8 cellular contexts compared by ENCODE assay signal in genomic region chr1:193104906-193105820, GRCh38. TPM values are rescaled to one million over a fixed set of nuclear protein-coding genes. Genes with fewer than 3 reads are reported as not detected.
DNase-seq lines count a peak whose midpoint lies in the region; ATAC-seq, FAIRE-seq and TF ChIP-seq lines count a peak whose summit lies in the region.

A gene with protein sequence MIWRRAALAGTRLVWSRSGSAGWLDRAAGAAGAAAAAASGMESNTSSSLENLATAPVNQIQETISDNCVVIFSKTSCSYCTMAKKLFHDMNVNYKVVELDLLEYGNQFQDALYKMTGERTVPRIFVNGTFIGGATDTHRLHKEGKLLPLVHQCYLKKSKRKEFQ (minus strand): TSS chr1:193105414. CDS start chr1:193105382, 32 bp downstream.

- H3K36me3 Mint-ChIP-seq in IgD-negative memory B cell (no peaks in the 10 kb centered on the region), naive B cell (peaks cover 0 to 6% of the 10 kb centered on the region in 2 donors)
- peaks cover 5% of the 10 kb centered on the region for H3K36me3 Mint-ChIP-seq in stimulated activated memory B cell treated with anti-CD40 and anti-IgM and Interleukin-4, amounts not matched to agents 10 μg/mL and 1 μg/mL and 100 μg/mL, for 72 hours

- no peaks in the 10 kb centered on the region for H3K27me3 ChIP-seq in esophagus squamous epithelium

- peak within 1 kb of the TSS; percentile 80 to 93 (median 88) for H3K27ac Mint-ChIP-seq in IgD-negative memory B cell
- H3K27ac Mint-ChIP-seq in naive B cell: peak within 1 kb of the TSS; percentile 58 to 97 (median 76)
- peak within 1 kb of the TSS; percentile 81 for H3K27ac Mint-ChIP-seq in stimulated activated memory B cell treated with anti-CD40 and anti-IgM and Interleukin-4, amounts not matched to agents 10 μg/mL and 1 μg/mL and 100 μg/mL, for 72 hours

- peaks cover 7 to 29% (median 8%) of the 10 kb centered on the region in 3 donors for H3K4me1 ChIP-seq in esophagus squamous epithelium

- H3K9me3 Mint-ChIP-seq in IgD-negative memory B cell: no peaks in the 10 kb centered on the region
- H3K9me3 Mint-ChIP-seq in naive B cell: no peaks in the 10 kb centered on the region
- H3K9me3 Mint-ChIP-seq in stimulated activated memory B cell treated with anti-CD40 and anti-IgM and Interleukin-4, amounts not matched to agents 10 μg/mL and 1 μg/mL and 100 μg/mL, for 72 hours: no peaks in the 10 kb centered on the region

- H3K4me1 Mint-ChIP-seq in IgD-negative memory B cell (peaks cover 12 to 17% (median 17%) of the 10 kb centered on the region in 3 donors), naive B cell (peaks cover 19 to 25% (median 20%) of the 10 kb centered on the region in 3 donors)
- H3K4me1 Mint-ChIP-seq in stimulated activated memory B cell treated with anti-CD40 and anti-IgM and Interleukin-4, amounts not matched to agents 10 μg/mL and 1 μg/mL and 100 μg/mL, for 72 hours: peaks cover 25% of the 10 kb centered on the region

- TF ChIP-seq POLR2A in esophagus squamous epithelium (IDR thresholded peaks at IDR 0.05): peak in 3 of 4 donors; percentile 35 to 85 (median 78)

- H3K4me3 Mint-ChIP-seq in IgD-negative memory B cell: peak within 1 kb of the TSS; percentile 93 to 98 (median 96)
- H3K4me3 Mint-ChIP-seq in naive B cell: peak within 1 kb of the TSS; percentile 87 to 97 (median 95)
- H3K4me3 Mint-ChIP-seq in stimulated activated memory B cell treated with anti-CD40 and anti-IgM and Interleukin-4, amounts not matched to agents 10 μg/mL and 1 μg/mL and 100 μg/mL, for 72 hours: peak within 1 kb of the TSS; percentile 89

- H3K27ac ChIP-seq in esophagus squamous epithelium: peak within 1 kb of the TSS; percentile 89 to 98 (median 94)

- TF ChIP-seq CTCF in esophagus squamous epithelium (IDR thresholded peaks at IDR 0.05): peak in 1 of 6 experiments; percentile 11

- peak within 1 kb of the TSS; percentile 69 to 88 (median 80) for H3K4me3 ChIP-seq in esophagus squamous epithelium

- intact Hi-C loops in esophagus squamous epithelium (cut with DNase I): no loop called here

- peaks cover 0 to 8% (median 0%) of the 10 kb centered on the region in 3 donors for H3K36me3 ChIP-seq in esophagus squamous epithelium

- no peak for FAIRE-seq in RCC 7860 (lab: Jason Lieb, UNC)

- ATAC-seq in GM21576 (IDR thresholded peaks at IDR 0.05; ENCODE audit: unreplicated experiment) (peak; percentile 91), naive B cell (ENCODE audit: low read depth in 2 of 2) (peak; percentile 85 to 86)
- ATAC-seq in stimulated activated memory B cell treated with anti-CD40 and anti-IgM and Interleukin-4, amounts not matched to agents 10 μg/mL and 1 μg/mL and 100 μg/mL, for 72 hours: peak; percentile 93

- H3K27me3 Mint-ChIP-seq in IgD-negative memory B cell: no peaks in the 10 kb centered on the region
- peaks cover 0 to 4% (median 0%) of the 10 kb centered on the region in 3 donors for H3K27me3 Mint-ChIP-seq in naive B cell
- H3K27me3 Mint-ChIP-seq in stimulated activated memory B cell treated with anti-CD40 and anti-IgM and Interleukin-4, amounts not matched to agents 10 μg/mL and 1 μg/mL and 100 μg/mL, for 72 hours: no peaks in the 10 kb centered on the region

- 0 to 1% methylated on average over 3 to 31 of the region's 73 CpGs for WGBS in esophagus squamous epithelium, 2 donors

- DNase-seq in DMS79 treated with DMSO at 0.1 percent for 48 hours (lab: John Stamatoyannopoulos, UW): peak; percentile 50
- DNase-seq in RCC 7860 (ENCODE audit: low spot score): peak; percentile 79
- DNase-seq in activated T-helper 1 cell treated with Interleukin-2 at 50 U/mL for 16 hours (ENCODE audit: low read depth): peak; percentile 47
- no peak for DNase-seq in esophagus squamous epithelium (lab: John Stamatoyannopoulos, UW)
- DNase-seq in naive B cell: peak; percentile 39

- no peaks in the 10 kb centered on the region for H3K9me3 ChIP-seq in esophagus squamous epithelium

RNA-seq across cellular contexts. Expression of the gene that starts here (rescaled TPM):
- 17.2 TPM for polyA plus RNA-seq in IgD-negative memory B cell
- 10 to 100 TPM in 2 of 4 donors, 1 to 10 TPM in 2; 2.3 to 19.9 (median 11.8) TPM for total RNA-seq in esophagus squamous epithelium
- 10 to 100 TPM in 2 of 6 donors, 1 to 10 TPM in 4; 5.7 to 13.3 (median 7.5) TPM for polyA plus RNA-seq in naive B cell (ENCODE audit: low read depth in 6 of 6)
